ENCODE assay signal across 1 cellular context in the genomic region with DNA sequence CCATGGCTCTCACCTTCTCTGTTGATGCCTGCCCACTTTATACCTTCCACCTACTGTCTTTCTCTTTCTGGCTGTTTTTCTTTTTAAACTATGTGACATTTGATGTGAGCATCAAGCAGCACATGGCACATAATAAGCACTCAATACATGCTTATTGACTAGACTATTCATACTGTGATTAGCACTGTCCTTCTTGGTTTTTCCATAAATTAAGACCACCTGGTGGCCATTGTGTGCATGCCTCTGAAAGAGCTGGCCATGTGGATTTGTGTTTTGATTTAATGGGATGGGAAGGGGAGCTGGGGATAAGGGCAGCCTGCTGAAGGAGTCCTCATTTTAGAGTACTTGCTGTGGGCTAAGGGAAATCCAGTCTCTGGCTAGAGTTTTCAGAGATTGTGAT.
TF ChIP-seq lines count a peak whose summit lies in the region.

No MANE protein-coding gene starts in this region.

TF ChIP-seq in endothelial cell of umbilical vein, 7 proteins besides CTCF, POLR2A, EP300 and RAD21 (continued from another document):
- no peak for TF ChIP-seq EZH2 (IDR thresholded peaks at IDR 0.05; ENCODE audit: borderline replicate concordance, low read depth, low read length, severe bottlenecking)
